10 cellular contexts compared by ENCODE assay signal in genomic region chr12:386651-387050, GRCh38. TPM values are rescaled to one million over a fixed set of nuclear protein-coding genes. Genes with fewer than 3 reads are reported as not detected.
DNase-seq lines count a peak whose midpoint lies in the region; ATAC-seq and TF ChIP-seq lines count a peak whose summit lies in the region.
"Had no signal": no experiment of that assay in that cellular context is flagged by ENCODE, and none has a peak within 500 bp of the region (broad histone marks: within the 10 kb centered on the region; RNA-seq: fewer than 3 reads in every experiment).

No MANE protein-coding gene starts in this region.

- H3K4me1 Mint-ChIP-seq in activated CD8-positive, alpha-beta T cell treated with anti-CD3 and anti-CD28 coated beads, Interleukin-2, amount 10 ng/mL, durations not matched to agents 7 days and 5 days (ENCODE audit: low read depth), result peaks cover 36% of the 10 kb centered on the region
- no peaks in the 10 kb centered on the region for H3K4me1 Mint-ChIP-seq in type B pancreatic cell (ENCODE audit: unreplicated experiment)

- H4K20me1 ChIP-seq in hepatocyte (ENCODE audit: insufficient read depth, poor library complexity, severe bottlenecking), result peaks cover 38% of the 10 kb centered on the region

- H3K27ac ChIP-seq in right cardiac atrium (ENCODE audit: low read length) (no peak overlapping the region), hepatocyte (no peak overlapping the region)

- peaks cover 50% of the 10 kb centered on the region for H3K36me3 Mint-ChIP-seq in activated CD8-positive, alpha-beta T cell treated with anti-CD3 and anti-CD28 coated beads, Interleukin-2, amount 10 ng/mL, durations not matched to agents 7 days and 5 days (ENCODE audit: low read depth)
- peaks cover 34% of the 10 kb centered on the region for H3K36me3 Mint-ChIP-seq in type B pancreatic cell

- CTCF ChIA-PET in activated CD8-positive, alpha-beta T cell treated with anti-CD3 and anti-CD28 coated beads, Interleukin-2, amount 10 ng/mL, durations not matched to agents 7 days and 5 days (lab: Charles Lee), result no interaction called here

- H3K36me3 ChIP-seq in hepatocyte (replicated peaks; ENCODE audit: insufficient read depth, low read depth), result no peaks in the 10 kb centered on the region

- H3K9me3 Mint-ChIP-seq in activated CD8-positive, alpha-beta T cell treated with anti-CD3 and anti-CD28 coated beads, Interleukin-2, amount 10 ng/mL, durations not matched to agents 7 days and 5 days (ENCODE audit: insufficient read depth), result no peaks in the 10 kb centered on the region
- no peaks in the 10 kb centered on the region for H3K9me3 Mint-ChIP-seq in type B pancreatic cell

- H3K9me2 ChIP-seq in hepatocyte (replicated peaks; ENCODE audit: insufficient read depth), result no peaks in the 10 kb centered on the region

- 65% methylated on average over 4 of the region's 4 CpGs for WGBS in right cardiac atrium
- WGBS in hepatocyte (ENCODE audit: low lambda C conversion rate, missing lambda C conversion rate), result 72% methylated on average over 4 of the region's 4 CpGs

- H3K27me3 ChIP-seq in right cardiac atrium (ENCODE audit: control insufficient read depth, insufficient read depth) (no peaks in the 10 kb centered on the region), hepatocyte (no peaks in the 10 kb centered on the region)

- H3K4me1 ChIP-seq in right cardiac atrium (ENCODE audit: control insufficient read depth, insufficient read depth, low read length), result peaks cover 3% of the 10 kb centered on the region
- peaks cover 17% of the 10 kb centered on the region for H3K4me1 ChIP-seq in hepatocyte (ENCODE audit: insufficient read depth)

- no peaks in the 10 kb centered on the region for H3K27me3 Mint-ChIP-seq in activated CD8-positive, alpha-beta T cell treated with anti-CD3 and anti-CD28 coated beads, Interleukin-2, amount 10 ng/mL, durations not matched to agents 7 days and 5 days (ENCODE audit: low read depth)
- peaks cover 5% of the 10 kb centered on the region for H3K27me3 Mint-ChIP-seq in type B pancreatic cell

- H3K27ac Mint-ChIP-seq in activated CD8-positive, alpha-beta T cell treated with anti-CD3 and anti-CD28 coated beads, Interleukin-2, amount 10 ng/mL, durations not matched to agents 7 days and 5 days, result no peak overlapping the region
- peak overlapping the region; percentile 12 for H3K27ac Mint-ChIP-seq in type B pancreatic cell

- DNase-seq in right cardiac atrium (no peak), Right ventricle myocardium inferior (ENCODE audit: missing footprints) (no peak), hepatocyte (ENCODE audit: low spot score) (no peak), type B pancreatic cell (ENCODE audit: extremely low spot score, unreplicated experiment) (no peak), ureter (ENCODE audit: low spot score) (no peak), NCI-H1436 treated with DMSO at 0.1 percent for 48 hours (lab: John Stamatoyannopoulos, UW) (no peak)
- no peak for DNase-seq in activated CD8-positive, alpha-beta T cell treated with anti-CD3 and anti-CD28 coated beads, Interleukin-2, amount 10 ng/mL, durations not matched to agents 7 days and 5 days
- DNase-seq: GF-D8, NCI-H1694 had no signal

- no peak for ATAC-seq in right cardiac atrium
- ATAC-seq in Right ventricle myocardium inferior, result no peak
- ATAC-seq in activated CD8-positive, alpha-beta T cell treated with anti-CD3 and anti-CD28 coated beads, Interleukin-2, amount 10 ng/mL, durations not matched to agents 7 days and 5 days, result no peak
- ATAC-seq in GM21717 (IDR thresholded peaks at IDR 0.05; ENCODE audit: unreplicated experiment), result no peak

- H3K79me2 ChIP-seq in hepatocyte, result peaks cover 72% of the 10 kb centered on the region

- H3K9me3 ChIP-seq in right cardiac atrium (ENCODE audit: control insufficient read depth, low read length) (no peaks in the 10 kb centered on the region), hepatocyte (ENCODE audit: low read depth) (no peaks in the 10 kb centered on the region)

- intact Hi-C loops in right cardiac atrium (cut with DNase I) (no loop called here), Right ventricle myocardium inferior (cut with DNase I) (no loop called here)

- peak overlapping the region; percentile 15 for H3K4me3 ChIP-seq in right cardiac atrium (ENCODE audit: low read length)
- peak overlapping the region; percentile 85 for H3K4me3 ChIP-seq in hepatocyte

- H3K4me2 ChIP-seq in hepatocyte, result peak overlapping the region; percentile 87

- POLR2A ChIA-PET in activated CD8-positive, alpha-beta T cell treated with anti-CD3 and anti-CD28 coated beads, Interleukin-2, amount 10 ng/mL, durations not matched to agents 7 days and 5 days (lab: Charles Lee), result no interaction called here

- H2AFZ ChIP-seq in hepatocyte, result no peak overlapping the region

- TF ChIP-seq CTCF in hepatocyte (IDR thresholded peaks at IDR 0.05; ENCODE audit: poor library complexity) (no peak), type B pancreatic cell (conservative IDR thresholded peaks at IDR 0.05) (no peak)

- H3K4me3 Mint-ChIP-seq in activated CD8-positive, alpha-beta T cell treated with anti-CD3 and anti-CD28 coated beads, Interleukin-2, amount 10 ng/mL, durations not matched to agents 7 days and 5 days, result peak overlapping the region; percentile 89
- peak overlapping the region; percentile 97 for H3K4me3 Mint-ChIP-seq in type B pancreatic cell

RNA-seq across cellular contexts. Expression of gene KDM5A, which starts 2.5 kb away (rescaled TPM):
- total RNA-seq in right cardiac atrium, result 10 to 100 TPM; 33.6 to 36.8 (median 34.6) TPM
- 6.4 TPM for polyA plus RNA-seq in right cardiac atrium
- total RNA-seq in Right ventricle myocardium inferior, result 25.5 TPM
- total RNA-seq in activated CD8-positive, alpha-beta T cell treated with anti-CD3 and anti-CD28 coated beads, Interleukin-2, amount 10 ng/mL, durations not matched to agents 7 days and 5 days, result 10 to 100 TPM; 81.5 to 87.7 TPM
- total RNA-seq in hepatocyte, result 43.6 and 54.7 TPM in 2 replicates
- polyA plus RNA-seq in hepatocyte, result 30.8 and 48.2 TPM in 2 replicates
- total RNA-seq in type B pancreatic cell (ENCODE audit: low replicate concordance), result 76.7 and 156 TPM in 2 replicates
- total RNA-seq in ureter, result 101 TPM

RNA-seq across cellular contexts. Expression of gene CCDC77, which starts 14.8 kb away (rescaled TPM):
- total RNA-seq in right cardiac atrium, result 1 to 10 TPM; 2.9 to 4.1 (median 3.4) TPM
- polyA plus RNA-seq in right cardiac atrium, result 3.1 TPM
- total RNA-seq in Right ventricle myocardium inferior, result 3.1 TPM
- 10 to 100 TPM; 16.8 to 18.9 TPM for total RNA-seq in activated CD8-positive, alpha-beta T cell treated with anti-CD3 and anti-CD28 coated beads, Interleukin-2, amount 10 ng/mL, durations not matched to agents 7 days and 5 days
- 5.5 and 15.2 TPM in 2 replicates for total RNA-seq in hepatocyte
- polyA plus RNA-seq in hepatocyte, result 5.3 and 11.2 TPM in 2 replicates
- 17.8 and 24.1 TPM in 2 replicates for total RNA-seq in type B pancreatic cell (ENCODE audit: low replicate concordance)
- 12.7 TPM for total RNA-seq in ureter
